In the genomic region with DNA sequence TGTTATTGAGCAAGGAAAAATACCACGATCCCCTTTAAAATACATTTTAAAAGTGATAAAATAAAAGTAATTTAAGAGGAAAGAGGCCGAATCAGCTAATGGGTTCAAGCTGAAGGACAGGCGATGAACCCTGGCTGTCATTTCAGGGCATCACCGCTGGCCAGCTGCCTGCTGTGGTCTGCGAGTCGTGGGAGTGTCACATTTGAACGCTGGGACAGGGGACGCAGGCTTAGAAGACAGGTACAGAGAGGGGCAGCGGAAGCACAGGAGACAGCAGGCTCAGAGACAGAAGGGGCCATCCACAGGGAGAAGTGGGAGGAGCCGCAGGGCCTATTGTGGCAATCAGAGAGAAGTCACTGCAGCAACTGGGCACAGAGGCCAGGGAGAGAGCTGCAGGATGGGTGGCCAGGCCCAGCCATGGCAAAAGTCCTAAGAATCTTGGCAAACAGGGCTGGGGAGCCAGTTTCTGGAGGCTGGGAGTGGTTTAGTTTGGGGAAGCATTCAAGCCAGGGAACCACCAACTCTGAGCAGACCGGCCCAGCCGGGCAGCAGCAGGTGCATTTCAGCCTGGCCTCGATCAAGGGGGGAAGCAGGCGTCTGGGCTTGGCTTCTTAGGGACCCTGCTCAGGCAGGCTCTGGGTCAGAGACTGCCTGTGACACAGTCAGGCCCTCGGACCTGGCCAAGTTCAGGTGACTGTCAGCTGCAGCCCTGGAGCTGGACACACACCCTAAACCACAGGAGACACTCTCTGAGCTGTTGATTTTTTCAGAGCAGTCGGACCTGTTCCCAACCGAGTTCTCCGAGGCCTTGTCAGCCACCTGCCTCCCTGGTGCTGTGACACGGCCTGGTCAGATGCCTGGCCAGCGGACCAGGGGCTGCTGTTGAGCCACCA, we compare ENCODE assay signal across 12 cellular contexts. TPM values are rescaled to one million over a fixed set of nuclear protein-coding genes. Genes with fewer than 3 reads are reported as not detected.
A peak's percentile ranks its signal among the peaks of the same experiment; 100 is the strongest.
DNase-seq lines count a peak whose midpoint lies in the region; TF ChIP-seq lines count a peak whose summit lies in the region.
"Had no signal": no experiment of that assay in that cellular context is flagged by ENCODE, and none has a peak within 500 bp of the region (broad histone marks: within the 10 kb centered on the region; RNA-seq: fewer than 3 reads in every experiment).

No MANE protein-coding gene starts in this region.

- H3K4me1 Mint-ChIP-seq in activated T-cell treated with anti-CD3 and anti-CD28 coated beads, Interleukin-2, amount 50 U/mL, for 24 hours (ENCODE audit: low read depth), result peaks cover 34% of the 10 kb centered on the region
- H3K4me1 Mint-ChIP-seq in glutamatergic neuron (ENCODE audit: low read depth, unreplicated experiment), result peaks cover 44% of the 10 kb centered on the region

- H3K4ac ChIP-seq in neuronal stem cell (ENCODE audit: low read length), result no peak overlapping the region

- peak overlapping the region; percentile 75 for H3K9ac ChIP-seq in neuronal stem cell (ENCODE audit: low read depth, low read length, poor library complexity)

- peak overlapping the region; percentile 46 for H3K27ac Mint-ChIP-seq in activated T-cell treated with anti-CD3 and anti-CD28 coated beads, Interleukin-2, amount 50 U/mL, for 24 hours
- H3K27ac Mint-ChIP-seq in glutamatergic neuron (ENCODE audit: unreplicated experiment), result peak overlapping the region; percentile 48

- no peaks in the 10 kb centered on the region for H3K9me3 Mint-ChIP-seq in activated T-cell treated with anti-CD3 and anti-CD28 coated beads, Interleukin-2, amount 50 U/mL, for 24 hours
- peaks cover 3% of the 10 kb centered on the region for H3K9me3 Mint-ChIP-seq in glutamatergic neuron (ENCODE audit: unreplicated experiment)

- no peak overlapping the region for H3K4me3 Mint-ChIP-seq in activated T-cell treated with anti-CD3 and anti-CD28 coated beads, Interleukin-2, amount 50 U/mL, for 24 hours
- peak overlapping the region; percentile 50 for H3K4me3 Mint-ChIP-seq in glutamatergic neuron (ENCODE audit: unreplicated experiment)

- peaks cover 3 to 47% of the 10 kb centered on the region in 2 donors for H3K36me3 ChIP-seq in neuronal stem cell (replicated peaks in 1 of 2; ENCODE audit: control insufficient read depth in 2 of 2, insufficient read depth in 2 of 2, low read length in 2 of 2)

- peak overlapping the region; percentile 50 for H2AK5ac ChIP-seq in neuronal stem cell (ENCODE audit: low read depth, low read length)

- H3K27ac ChIP-seq in neuronal stem cell (replicated peaks; ENCODE audit: low read length), result peak overlapping the region; percentile 48
- H3K27ac ChIP-seq: A549 had no signal

- peak overlapping the region; percentile 7 for H2BK15ac ChIP-seq in neuronal stem cell (ENCODE audit: low read length)

- TF ChIP-seq CTCF in glutamatergic neuron (IDR thresholded peaks at IDR 0.05; ENCODE audit: partially characterized antibody, unreplicated experiment), result no peak

- H3K4me1 ChIP-seq in neuronal stem cell (ENCODE audit: control insufficient read depth in 2 of 2, insufficient read depth in 1 of 2, low read depth in 1 of 2, low read length in 2 of 2), result peaks cover 37 to 44% of the 10 kb centered on the region in 2 donors
- H3K4me1 ChIP-seq: A549 had no signal

- H2AFZ ChIP-seq in neuronal stem cell (ENCODE audit: low read length), result no peak overlapping the region

- peaks cover 18% of the 10 kb centered on the region for H3K79me1 ChIP-seq in neuronal stem cell (ENCODE audit: low read depth, low read length)

- no peak overlapping the region for H4K91ac ChIP-seq in neuronal stem cell (ENCODE audit: low read depth, low read length, poor library complexity)

- H2BK12ac ChIP-seq in neuronal stem cell (ENCODE audit: low read length), result peak overlapping the region; percentile 36

- H3K18ac ChIP-seq in neuronal stem cell (ENCODE audit: low read length), result peak overlapping the region; percentile 3

- no CpG with 5 or more reads among the region's 20 CpGs for WGBS in neuronal stem cell (ENCODE audit: extremely low coverage in 2 of 2, insufficient read length in 2 of 2, insufficient replicate concordance in 1 of 2), 2 donors

- H3K14ac ChIP-seq in neuronal stem cell (ENCODE audit: low read length), result peak overlapping the region; percentile 0

- H3K27me3 ChIP-seq in neuronal stem cell (ENCODE audit: control insufficient read depth in 3 of 3, insufficient read depth in 3 of 3, low read depth in 1 of 3, low read length in 3 of 3), result no peaks in the 10 kb centered on the region

- H3K23ac ChIP-seq in neuronal stem cell (ENCODE audit: low read depth, low read length, poor library complexity), result no peak overlapping the region

- no peaks in the 10 kb centered on the region for H3K27me3 Mint-ChIP-seq in activated T-cell treated with anti-CD3 and anti-CD28 coated beads, Interleukin-2, amount 50 U/mL, for 24 hours
- peaks cover 7% of the 10 kb centered on the region for H3K27me3 Mint-ChIP-seq in glutamatergic neuron (ENCODE audit: unreplicated experiment)

- DNase-seq in activated T-cell treated with anti-CD3 and anti-CD28 coated beads, Interleukin-2, amount 50 U/mL, for 24 hours, result no peak
- DNase-seq in activated T-cell treated with anti-CD3 and anti-CD28 coated beads for 4 hours (no peak), glutamatergic neuron (no peak), neuronal stem cell (ENCODE audit: low spot score) (no peak), ureter (ENCODE audit: low spot score) (peak; percentile 76), kidney glomerular epithelial cell (lab: John Stamatoyannopoulos, UW) (no peak), NCI-H128 (lab: John Stamatoyannopoulos, UW; ENCODE audit: unreplicated experiment) (no peak)
- DNase-seq in activated CD4-positive, alpha-beta T cell treated with anti-CD3 and anti-CD28 coated beads for 48 hours, result no peak
- DNase-seq: activated CD4-positive, alpha-beta T cell treated with anti-CD3 and anti-CD28 coated beads, Interleukin-2, amount 50 U/mL, for 48 hours; NCI-H2029; SIG-M5 had no signal

- H2BK5ac ChIP-seq in neuronal stem cell (ENCODE audit: low read length), result peak overlapping the region; percentile 85

- peaks cover 67% of the 10 kb centered on the region for H3K36me3 Mint-ChIP-seq in activated T-cell treated with anti-CD3 and anti-CD28 coated beads, Interleukin-2, amount 50 U/mL, for 24 hours (ENCODE audit: low read depth)
- H3K36me3 Mint-ChIP-seq in glutamatergic neuron (ENCODE audit: unreplicated experiment), result no peaks in the 10 kb centered on the region

- no peak overlapping the region for H3K4me3 ChIP-seq in neuronal stem cell (ENCODE audit: low read length in 2 of 2)
- H3K4me3 ChIP-seq: A549 had no signal

- H4K8ac ChIP-seq in neuronal stem cell (ENCODE audit: low read depth, low read length), result no peak overlapping the region

- H3K9me3 ChIP-seq in neuronal stem cell (replicated peaks in 1 of 2; ENCODE audit: control insufficient read depth in 2 of 2, insufficient read depth in 1 of 2, low read depth in 1 of 2, low read length in 2 of 2), result no peaks in the 10 kb centered on the region
- H3K9me3 ChIP-seq: A549 had no signal

- no peak overlapping the region for H2BK120ac ChIP-seq in neuronal stem cell (ENCODE audit: low read depth, low read length)

- no peak overlapping the region for H3K4me2 ChIP-seq in neuronal stem cell (ENCODE audit: insufficient read depth, low read length, poor library complexity, severe bottlenecking)
- H3K4me2 ChIP-seq: A549 had no signal

RNA-seq across cellular contexts. Expression of a gene that starts 11.9 kb away (rescaled TPM):
- 56.3 TPM for total RNA-seq in glutamatergic neuron (ENCODE audit: unreplicated experiment)
- polyA plus RNA-seq in neuronal stem cell (2013, experiment 1 of 2), result 88.3 TPM
- polyA plus RNA-seq in neuronal stem cell (2013, experiment 2 of 2), result 86.1 TPM
- total RNA-seq in ureter, result 78.5 TPM

RNA-seq across cellular contexts. Expression of a gene that starts 14.0 kb away (rescaled TPM):
- total RNA-seq in glutamatergic neuron (ENCODE audit: unreplicated experiment) (20.5 TPM), ureter (23.0 TPM)
- polyA plus RNA-seq in neuronal stem cell (2013, experiment 1 of 2), result 59.2 TPM
- polyA plus RNA-seq in neuronal stem cell (2013, experiment 2 of 2), result 56.4 TPM

RNA-seq across cellular contexts. Expression of a gene that starts 45.1 kb away (rescaled TPM):
- total RNA-seq in glutamatergic neuron (ENCODE audit: unreplicated experiment) (56.7 TPM), ureter (30.6 TPM)
- 20.6 TPM for polyA plus RNA-seq in neuronal stem cell (2013, experiment 1 of 2)
- polyA plus RNA-seq in neuronal stem cell (2013, experiment 2 of 2), result 22.4 TPM

RNA-seq across cellular contexts. Expression of a gene that starts 49.8 kb away (rescaled TPM):
- total RNA-seq in glutamatergic neuron (ENCODE audit: unreplicated experiment) (18.1 TPM), ureter (66.8 TPM)
- 6.4 TPM for polyA plus RNA-seq in neuronal stem cell (2013, experiment 1 of 2)
- polyA plus RNA-seq in neuronal stem cell (2013, experiment 2 of 2), result 7.4 TPM
